ENCODE assay signal across 8 cellular contexts in genomic region chr5:147822686-147823491, GRCh38. TPM values are rescaled to one million over a fixed set of nuclear protein-coding genes. Genes with fewer than 3 reads are reported as not detected.
A peak's percentile ranks its signal among the peaks of the same experiment; 100 is the strongest.
DNase-seq lines count a peak whose midpoint lies in the region; ATAC-seq and TF ChIP-seq lines count a peak whose summit lies in the region.

No MANE protein-coding gene starts in this region.

- no peak for TF ChIP-seq POLR2A in gastroesophageal sphincter (IDR thresholded peaks at IDR 0.05)

- H3K27ac Mint-ChIP-seq in osteocyte (ENCODE audit: unreplicated experiment) = no peak overlapping the region

- H3K27me3 Mint-ChIP-seq in osteocyte (ENCODE audit: unreplicated experiment) = peaks cover 43% of the 10 kb centered on the region

- H3K4me3 ChIP-seq in gastroesophageal sphincter = no peak overlapping the region

- ATAC-seq in HG03520 (IDR thresholded peaks at IDR 0.05; ENCODE audit: unreplicated experiment) = peak; percentile 87
- ATAC-seq in gastroesophageal sphincter = peak; percentile 51

- no peaks in the 10 kb centered on the region for H3K27me3 ChIP-seq in gastroesophageal sphincter

- no peak overlapping the region for H3K4me3 Mint-ChIP-seq in osteocyte (ENCODE audit: unreplicated experiment)

- no peaks in the 10 kb centered on the region for H3K4me1 Mint-ChIP-seq in osteocyte (ENCODE audit: unreplicated experiment)

- TF ChIP-seq CTCF in GM20000 (IDR thresholded peaks at IDR 0.05; ENCODE audit: extremely low read depth, missing control alignments) (peak; percentile 73), gastroesophageal sphincter (IDR thresholded peaks at IDR 0.05) (peak; percentile 85 to 90 (median 88)), osteocyte (IDR thresholded peaks at IDR 0.05) (peak; percentile 89)

- H3K36me3 Mint-ChIP-seq in osteocyte (ENCODE audit: unreplicated experiment) = no peaks in the 10 kb centered on the region

- DNase-seq in Daoy (ENCODE audit: low read depth) (peak; percentile 69), GM20000 (ENCODE audit: low spot score) (peak; percentile 45), NCI-H526 treated with DMSO at 0.1 percent for 48 hours (lab: John Stamatoyannopoulos, UW) (peak; percentile 50), osteocyte (ENCODE audit: extremely low spot score, unreplicated experiment) (no peak), KG1 (lab: John Stamatoyannopoulos, UW) (no peak)
- peak; percentile 21 to 42 for DNase-seq in activated T-cell treated with anti-CD3 and anti-CD28 coated beads, Interleukin-2, amount 50 U/mL, for 48 hours

- 0% methylated on average over 1 to 3 of the region's 4 CpGs for WGBS in gastroesophageal sphincter (ENCODE audit: low coverage in 1 of 2), 2 donors

- no peaks in the 10 kb centered on the region for H3K9me3 ChIP-seq in gastroesophageal sphincter

- no peak for TF ChIP-seq EP300 in gastroesophageal sphincter (IDR thresholded peaks at IDR 0.05)

- H3K27ac ChIP-seq in gastroesophageal sphincter = no peak overlapping the region

- H3K4me1 ChIP-seq in gastroesophageal sphincter = no peaks in the 10 kb centered on the region

- H3K9me3 Mint-ChIP-seq in osteocyte (ENCODE audit: unreplicated experiment) = no peaks in the 10 kb centered on the region

- no peaks in the 10 kb centered on the region for H3K36me3 ChIP-seq in gastroesophageal sphincter

RNA-seq across cellular contexts. Expression of gene SPINK1, which starts 8.6 kb away (rescaled TPM):
- total RNA-seq in Daoy (2014; rRNA removed; shearing (Covaris generic)) = 0.51 TPM in 1 of 2 replicates, not detected in the other
- total RNA-seq in gastroesophageal sphincter = not detected
- total RNA-seq in osteocyte = not detected in 2 replicates

RNA-seq across cellular contexts. Expression of gene JAKMIP2, which starts 40.4 kb away (rescaled TPM):
- total RNA-seq in Daoy (2014; rRNA removed; shearing (Covaris generic)) = 0.48 and 0.63 TPM in 2 replicates
- total RNA-seq in gastroesophageal sphincter = 1 to 10 TPM in 1 of 4 donors, under 1 TPM in 3; 0.62 to 2.3 (median 0.79) TPM
- total RNA-seq in osteocyte = 1.8 and 2.0 TPM in 2 replicates

RNA-seq across cellular contexts. Expression of gene SCGB3A2, which starts 55.6 kb away (rescaled TPM):
- not detected in 2 replicates for total RNA-seq in Daoy (2014; rRNA removed; shearing (Covaris generic))
- total RNA-seq in gastroesophageal sphincter (not detected), osteocyte (not detected in 2 replicates)

Comparison
In these comparisons a context has a peak if more than half of its experiments do, and no peak if none do; other contexts are left out.
1. DNase-seq: peak in Daoy (single experiment), GM20000 (single experiment), NCI-H526 treated with DMSO at 0.1 percent for 48 hours (single experiment) and activated T-cell treated with anti-CD3 and anti-CD28 coated beads, Interleukin-2, amount 50 U/mL, for 48 hours (2 of 2); none in osteocyte (single experiment) and KG1 (single experiment).
2. Peak in every context shown above with its lines, with median percentiles within 50 percentile points of each other: CTCF ChIP-seq.